In the genomic region with DNA sequence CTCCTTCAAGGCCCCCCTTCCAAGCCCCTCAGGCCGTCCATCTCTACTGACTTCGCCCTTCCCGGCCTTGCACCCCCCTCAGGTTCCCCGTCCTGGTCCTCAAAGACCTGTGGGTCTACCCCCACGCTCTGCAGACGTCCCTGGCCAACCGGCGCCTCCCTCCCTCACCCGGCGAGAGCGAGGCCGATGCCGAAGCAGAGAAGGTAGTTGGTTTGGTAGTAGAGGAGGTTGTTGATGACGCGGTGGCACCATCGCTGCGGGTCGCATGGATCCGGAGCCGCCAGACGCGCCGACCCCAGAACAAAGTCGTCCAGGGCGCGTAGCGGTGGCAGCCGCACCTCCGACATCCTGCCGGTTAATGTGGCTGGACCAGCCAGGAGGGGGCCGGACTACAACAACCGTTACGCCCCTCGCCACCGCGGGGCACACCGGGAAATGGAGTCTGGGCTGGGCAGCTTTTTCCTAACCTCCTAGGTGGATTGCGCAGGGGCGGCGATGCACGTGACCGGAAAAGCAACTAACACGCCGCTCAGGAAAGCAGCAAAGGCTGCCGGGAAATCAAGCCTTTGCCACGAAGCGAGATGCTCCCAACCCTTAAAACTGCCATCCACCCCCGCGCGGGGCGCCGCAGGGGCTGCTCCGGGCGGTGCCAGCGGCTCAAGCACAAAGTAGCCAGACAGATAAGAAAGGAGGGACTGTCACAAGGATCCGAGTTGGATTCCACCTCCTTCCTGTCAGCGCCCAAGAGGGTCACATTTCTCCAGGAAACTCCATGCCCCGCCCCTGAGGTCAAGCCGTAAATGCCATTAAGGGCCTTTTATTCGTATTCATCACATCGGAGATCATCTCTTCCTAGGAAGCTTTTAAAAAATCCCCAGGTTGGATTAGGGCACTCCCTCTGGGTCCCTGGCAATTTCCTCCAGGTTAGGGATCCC, we compare ENCODE assay signal across 7 cellular contexts. TPM values are rescaled to one million over a fixed set of nuclear protein-coding genes. Genes with fewer than 3 reads are reported as not detected.
A peak's percentile ranks its signal among the peaks of the same experiment; 100 is the strongest.
DNase-seq lines count a peak whose midpoint lies in the region; ATAC-seq lines count a peak whose summit lies in the region.

A gene with protein sequence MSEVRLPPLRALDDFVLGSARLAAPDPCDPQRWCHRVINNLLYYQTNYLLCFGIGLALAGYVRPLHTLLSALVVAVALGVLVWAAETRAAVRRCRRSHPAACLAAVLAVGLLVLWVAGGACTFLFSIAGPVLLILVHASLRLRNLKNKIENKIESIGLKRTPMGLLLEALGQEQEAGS (minus strand): TSS at position 362 of the 935 bp plus-strand sequence. CDS start 15 bp downstream, at position 347.

- DNase-seq in NCI-H524 (lab: John Stamatoyannopoulos, UW) (peak; percentile 91 to 95), left lobe of liver (ENCODE audit: low spot score) (peak; percentile 94)
- DNase-seq in activated CD4-positive, alpha-beta T cell treated with anti-CD3 and anti-CD28 coated beads, Interleukin-2, amount 50 U/mL, for 48 hours, result peak; percentile 88 to 91
- peak; percentile 87 to 88 for DNase-seq in stimulated activated CD4-positive, alpha-beta T cell treated with anti-CD3 and anti-CD28 coated beads, Interleukin-2, amount 100 ng/mL, for 24 hours

- H3K27me3 Mint-ChIP-seq in dendritic cell treated with granulocyte-macrophage colony-stimulating factor and Interleukin-4, amounts not matched to agents 40 ng/mL and 50 ng/mL, for 4 days, result peaks cover 17% of the 10 kb centered on the region

- peak; percentile 74 for ATAC-seq in GM18858 (IDR thresholded peaks at IDR 0.05; ENCODE audit: unreplicated experiment)
- ATAC-seq in HG03159 (IDR thresholded peaks at IDR 0.05; ENCODE audit: unreplicated experiment), result peak; percentile 88
- ATAC-seq in left lobe of liver, result peak; percentile 93

- intact Hi-C loops in dendritic cell treated with granulocyte-macrophage colony-stimulating factor and Interleukin-4, amounts not matched to agents 40 ng/mL and 50 ng/mL, for 4 days (cut with micrococcal nuclease), result no loop called here

- peak within 1 kb of the TSS; percentile 72 for H3K4me3 Mint-ChIP-seq in dendritic cell treated with granulocyte-macrophage colony-stimulating factor and Interleukin-4, amounts not matched to agents 40 ng/mL and 50 ng/mL, for 4 days

- H3K9me3 Mint-ChIP-seq in dendritic cell treated with granulocyte-macrophage colony-stimulating factor and Interleukin-4, amounts not matched to agents 40 ng/mL and 50 ng/mL, for 4 days, result no peaks in the 10 kb centered on the region

- H3K4me1 Mint-ChIP-seq in dendritic cell treated with granulocyte-macrophage colony-stimulating factor and Interleukin-4, amounts not matched to agents 40 ng/mL and 50 ng/mL, for 4 days (ENCODE audit: low read depth), result peaks cover 20% of the 10 kb centered on the region

- H3K36me3 Mint-ChIP-seq in dendritic cell treated with granulocyte-macrophage colony-stimulating factor and Interleukin-4, amounts not matched to agents 40 ng/mL and 50 ng/mL, for 4 days (ENCODE audit: low read depth), result peaks cover 42% of the 10 kb centered on the region

- H3K27ac Mint-ChIP-seq in dendritic cell treated with granulocyte-macrophage colony-stimulating factor and Interleukin-4, amounts not matched to agents 40 ng/mL and 50 ng/mL, for 4 days, result peak within 1 kb of the TSS; percentile 72

RNA-seq across cellular contexts. Expression of the gene that starts here (rescaled TPM):
- total RNA-seq in left lobe of liver, result 5.4 TPM

Comparison
In these comparisons a context has a peak if more than half of its experiments do, and no peak if none do; other contexts are left out.
1. Peak in every context shown above with its lines: DNase-seq and ATAC-seq.